Comparison of ENCODE assay signal across 1 cellular context in genomic region chr1:178768423-178768822, GRCh38.
TF ChIP-seq lines count a peak whose summit lies in the region.

No MANE protein-coding gene starts in this region.

TF ChIP-seq in K562, 482 proteins besides CTCF, POLR2A, EP300 and RAD21 (continued from another document):
- no peak for TF ChIP-seq SFPQ (IDR thresholded peaks at IDR 0.05; ENCODE audit: low read depth, low read length)
- no peak for TF ChIP-seq EGR1 (conservative IDR thresholded peaks at IDR 0.05)
- TF ChIP-seq TCF7 (IDR thresholded peaks at IDR 0.05; ENCODE audit: borderline replicate concordance), result no peak
- no peak for TF ChIP-seq E2F8 (IDR thresholded peaks at IDR 0.05; ENCODE audit: low read depth, partially characterized antibody)
- no peak for TF ChIP-seq NFATC3 (IDR thresholded peaks at IDR 0.05)
- no peak for TF ChIP-seq STAT5A (IDR thresholded peaks at IDR 0.05; ENCODE audit: borderline replicate concordance, low read length)
- no peak for TF ChIP-seq IRF1 (CRISPR knock-in tag; IDR thresholded peaks at IDR 0.05; ENCODE audit: borderline replicate concordance)
- no peak for TF ChIP-seq CREB1 (IDR thresholded peaks at IDR 0.05)
- no peak for TF ChIP-seq CREB1 (CRISPR knock-in tag; IDR thresholded peaks at IDR 0.05)
- 0 out of 2 replicates have a peak, but pooled peaks have one; percentile 17 for TF ChIP-seq JUND (IDR thresholded peaks at IDR 0.05; ENCODE audit: borderline replicate concordance, low read depth, low read length)
- TF ChIP-seq JUND (tag; IDR thresholded peaks at IDR 0.05; ENCODE audit: borderline replicate concordance, low read depth, low read length), result no peak
- no peak for TF ChIP-seq TFAP4 (CRISPR knock-in tag; IDR thresholded peaks at IDR 0.05; ENCODE audit: borderline replicate concordance)
- TF ChIP-seq THAP12 (CRISPR knock-in tag; IDR thresholded peaks at IDR 0.05), result no peak
- TF ChIP-seq U2AF2 (optimal IDR thresholded peaks at IDR 0.05; ENCODE audit: low read depth, low read length), result no peak
- no peak for TF ChIP-seq STAG1 (CRISPR knock-in tag; IDR thresholded peaks at IDR 0.05; ENCODE audit: borderline replicate concordance)
